In genomic region chr3:70049761-70050160, GRCh38 we compare ENCODE assay signal across 22 cellular contexts. TPM values are rescaled to one million over a fixed set of nuclear protein-coding genes. Genes with fewer than 3 reads are reported as not detected.
DNase-seq lines count a peak whose midpoint lies in the region; ATAC-seq and TF ChIP-seq lines count a peak whose summit lies in the region.
"Had no signal": no experiment of that assay in that cellular context is flagged by ENCODE, and none has a peak within 500 bp of the region (broad histone marks: within the 10 kb centered on the region; RNA-seq: fewer than 3 reads in every experiment).

No MANE protein-coding gene starts in this region.

- in situ Hi-C loops in GM23248 (cut with MboI) = no loop called here

- H2AFZ ChIP-seq in GM23248 = no peak overlapping the region

- H3K79me2 ChIP-seq in GM23248 (ENCODE audit: insufficient read depth) = no peaks in the 10 kb centered on the region

- H3K4me3 ChIP-seq in GM23248 (no peak overlapping the region), endodermal cell (ENCODE audit: low read length) (no peak overlapping the region)
- H3K4me3 ChIP-seq: colonic mucosa, sigmoid colon, uterus had no signal

- H3K27ac ChIP-seq in GM23248 (no peak overlapping the region), endodermal cell (ENCODE audit: low read depth, low read length) (no peak overlapping the region)
- H3K27ac ChIP-seq: colonic mucosa, sigmoid colon, uterus had no signal

- H3K9me3 Mint-ChIP-seq in endodermal cell = no peaks in the 10 kb centered on the region
- H3K9me3 Mint-ChIP-seq: stimulated activated naive CD8-positive, alpha-beta T cell treated with anti-CD3 and anti-CD28 coated beads, Interleukin-15, Interleukin-2, amounts not matched to agents 100 ng/mL and 50 ng/mL, for 24 hours had no signal

- no peaks in the 10 kb centered on the region for H3K4me1 Mint-ChIP-seq in endodermal cell

- no peaks in the 10 kb centered on the region for H3F3A ChIP-seq in GM23248 (ENCODE audit: insufficient read depth)

- no peak for ATAC-seq in HG03520 (IDR thresholded peaks at IDR 0.05; ENCODE audit: unreplicated experiment)
- no peak for ATAC-seq in HG02884 (IDR thresholded peaks at IDR 0.05; ENCODE audit: unreplicated experiment)
- no peak for ATAC-seq in HG03139 (IDR thresholded peaks at IDR 0.05; ENCODE audit: unreplicated experiment)
- ATAC-seq in GM21528 (IDR thresholded peaks at IDR 0.05; ENCODE audit: low FRiP score, unreplicated experiment) = no peak

- WGBS in GM23248 (ENCODE audit: low coverage in 1 of 2, low lambda C conversion rate in 2 of 2, missing lambda C conversion rate in 2 of 2), 2 experiments = 24 to 25% methylated on average over 3 of the region's 3 CpGs
- WGBS in endodermal cell (ENCODE audit: insufficient coverage in 1 of 2, insufficient read length in 1 of 2), 2 experiments = 71 to 83% methylated on average over 1 to 3 of the region's 3 CpGs

- no peaks in the 10 kb centered on the region for H3K9me3 ChIP-seq in GM23248 (ENCODE audit: low read depth)
- H3K9me3 ChIP-seq in endodermal cell (ENCODE audit: control insufficient read depth, low read length) = no peaks in the 10 kb centered on the region
- H3K9me3 ChIP-seq: colonic mucosa, sigmoid colon, uterus had no signal

- H3K4me1 ChIP-seq in GM23248 (ENCODE audit: insufficient read depth) (no peaks in the 10 kb centered on the region), endodermal cell (ENCODE audit: control insufficient read depth, insufficient read depth, low read length) (no peaks in the 10 kb centered on the region)
- H3K4me1 ChIP-seq: colonic mucosa, sigmoid colon, uterus had no signal

- no peaks in the 10 kb centered on the region for H3K36me3 Mint-ChIP-seq in endodermal cell (ENCODE audit: low read depth)

- peak; percentile 23 for DNase-seq in GM23248
- peak; percentile 2 for DNase-seq in NCI-H226
- no peak for DNase-seq in endodermal cell
- peak; percentile 19 for DNase-seq in kidney tubule cell (ENCODE audit: low spot score)
- DNase-seq: activated CD4-positive, alpha-beta T cell treated with anti-CD3 and anti-CD28 coated beads, Interleukin-2, amount 50 U/mL, for 1 hour; activated CD8-positive, alpha-beta memory T cell treated with anti-CD3 and anti-CD28 coated beads, Interleukin-2, amount 50 U/mL, for 48 hours; activated gamma-delta T cell; amniotic stem cell; colonic mucosa; COR-L47; NCI-H1930; NCI-H510A; Right ventricle myocardium superior; sigmoid colon; uterus had no signal

- H3K27me3 Mint-ChIP-seq in endodermal cell (ENCODE audit: insufficient read depth) = no peaks in the 10 kb centered on the region

- no peak overlapping the region for H3K27ac Mint-ChIP-seq in endodermal cell
- H3K27ac Mint-ChIP-seq: stimulated activated naive CD8-positive, alpha-beta T cell treated with anti-CD3 and anti-CD28 coated beads, Interleukin-15, Interleukin-2, amounts not matched to agents 100 ng/mL and 50 ng/mL, for 24 hours had no signal

- H3K9ac ChIP-seq in GM23248 = no peak overlapping the region
- H3K9ac ChIP-seq in endodermal cell (ENCODE audit: extremely low read depth, low read length, poor library complexity, severe bottlenecking) = no peak overlapping the region

- H3K36me3 ChIP-seq in GM23248 (ENCODE audit: low read depth) = no peaks in the 10 kb centered on the region
- no peaks in the 10 kb centered on the region for H3K36me3 ChIP-seq in endodermal cell (ENCODE audit: control insufficient read depth, insufficient read depth, low read length)
- H3K36me3 ChIP-seq: colonic mucosa, sigmoid colon, uterus had no signal

- peak; percentile 51 for TF ChIP-seq CTCF in endodermal cell (conservative IDR thresholded peaks at IDR 0.05)

- no peaks in the 10 kb centered on the region for H4K20me1 ChIP-seq in GM23248 (ENCODE audit: insufficient read depth)

- H3K27me3 ChIP-seq in GM23248 (replicated peaks; ENCODE audit: insufficient read depth) = no peaks in the 10 kb centered on the region
- H3K27me3 ChIP-seq in endodermal cell (ENCODE audit: control insufficient read depth, insufficient read depth, low read length, poor library complexity, severe bottlenecking) = no peaks in the 10 kb centered on the region
- H3K27me3 ChIP-seq: colonic mucosa, sigmoid colon, uterus had no signal

- H3K9me2 ChIP-seq in GM23248 (ENCODE audit: insufficient read depth) = no peaks in the 10 kb centered on the region

- no peak overlapping the region for H3K4me3 Mint-ChIP-seq in endodermal cell
- H3K4me3 Mint-ChIP-seq: stimulated activated naive CD8-positive, alpha-beta T cell treated with anti-CD3 and anti-CD28 coated beads, Interleukin-15, Interleukin-2, amounts not matched to agents 100 ng/mL and 50 ng/mL, for 24 hours had no signal

- no peak overlapping the region for H3K4me2 ChIP-seq in GM23248 (ENCODE audit: unreplicated experiment)

RNA-seq across cellular contexts. Expression of gene SAMMSON, which starts 50.2 kb away (rescaled TPM):
- not detected in 2 replicates for total RNA-seq in GM23248 (2014; rRNA removed; shearing (Covaris generic))
- polyA plus RNA-seq in GM23248 (2016; fragmentation: Nextera tagmentation; extraction: Ambion mirVana) = not detected in 2 replicates
- total RNA-seq in endodermal cell = under 1 TPM in 1 of 2 donors, not detected in 1; 0.42 TPM
- polyA plus RNA-seq in endodermal cell (2013, experiment 1 of 2) = not detected
- not detected for polyA plus RNA-seq in endodermal cell (2013, experiment 2 of 2)
- total RNA-seq: colonic mucosa; osteoblast; Right ventricle myocardium superior; T-helper 1 cell treated with Interleukin-12 subunit alpha and Interleukin-12 subunit beta and Interleukin-4 antibody, amounts not matched to agents 30 ng/mL and 1 ng/mL, for 36 hours had no signal
